In the genomic region with DNA sequence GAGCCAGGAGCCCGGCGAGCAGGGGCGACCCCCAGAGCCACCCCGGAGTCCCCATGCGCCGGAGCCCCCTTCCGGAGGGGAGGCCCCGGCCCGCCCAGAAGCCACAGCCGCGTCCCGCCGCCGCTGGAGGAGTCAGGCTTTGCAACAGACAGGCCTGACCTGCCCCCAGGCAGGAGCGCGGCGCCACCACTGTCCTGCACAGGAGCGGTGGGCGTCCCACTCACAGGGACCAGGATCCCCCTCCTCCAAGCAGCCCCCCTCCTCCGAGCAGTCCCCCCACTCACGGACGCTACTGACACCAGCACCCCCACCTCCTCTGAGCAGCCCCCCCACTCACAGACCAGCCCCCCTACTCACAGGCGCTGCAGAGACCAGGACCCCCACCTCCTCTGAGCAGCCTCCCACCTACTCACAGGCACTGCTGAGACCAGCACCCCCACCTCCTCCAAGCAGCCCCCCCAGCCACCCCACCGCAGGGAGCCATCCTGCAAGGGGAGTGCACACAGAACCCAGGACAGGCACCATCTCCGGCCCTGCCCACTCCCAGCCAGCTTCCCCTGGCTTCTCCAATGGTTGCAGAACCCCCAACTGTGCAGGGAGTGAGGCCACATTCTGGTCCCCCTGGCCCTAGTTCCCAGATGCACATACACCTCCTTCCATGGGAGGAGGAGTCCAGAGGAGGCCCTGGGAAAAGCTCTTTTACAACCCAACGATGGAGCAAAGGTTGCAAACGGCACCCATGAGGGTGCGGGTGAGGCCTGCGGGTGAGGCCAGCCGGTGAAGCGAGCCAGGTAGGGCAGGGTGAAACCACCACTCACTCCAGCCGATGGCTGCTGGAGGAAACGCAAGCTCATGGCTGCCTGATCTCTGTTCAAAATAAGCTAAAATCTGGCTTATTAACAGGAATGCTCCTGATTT, we compare ENCODE assay signal across 8 cellular contexts.
A peak's percentile ranks its signal among the peaks of the same experiment; 100 is the strongest.
DNase-seq lines count a peak whose midpoint lies in the region; ATAC-seq and TF ChIP-seq lines count a peak whose summit lies in the region.

No MANE protein-coding gene starts in this region.

- intact Hi-C loops in CD4-positive, alpha-beta memory T cell (cut with micrococcal nuclease): loop anchor here (5.0 kb wide), 2 partner anchors 53 to 287 kb away; no protein-coding TSS in a partner anchor

- H3K27ac ChIP-seq in CD4-positive, alpha-beta memory T cell (ENCODE audit: low read depth, low read length): peak overlapping the region; percentile 74
- H3K27ac ChIP-seq in duodenal mucosa (ENCODE audit: low read depth, low read length) (peak overlapping the region; percentile 95), upper lobe of left lung (peak overlapping the region; percentile 91 to 98 (median 95))

- peak overlapping the region; percentile 75 to 90 (median 80) for H3K4me3 Mint-ChIP-seq in CD4-positive, alpha-beta memory T cell

- DNase-seq in CD4-positive, alpha-beta memory T cell: peak in 1 of 5 donors; percentile 40
- DNase-seq in HAP-1 (ENCODE audit: low spot score in 2 of 2): peak; percentile 31 to 76
- DNase-seq in mucosa of gallbladder (ENCODE audit: low spot score): peak; percentile 58
- no peak for DNase-seq in upper lobe of left lung
- no peak for DNase-seq in DMS79 (lab: John Stamatoyannopoulos, UW)
- no peak for DNase-seq in AG08396 (ENCODE audit: low spot score)

- no peaks in the 10 kb centered on the region for H3K27me3 Mint-ChIP-seq in CD4-positive, alpha-beta memory T cell

- CTCF ChIA-PET in CD4-positive, alpha-beta memory T cell (lab: Charles Lee; ENCODE audit: partially characterized antibody): interaction anchor here (1.0 to 1.3 kb wide), 3 partner anchors 10 to 78 kb away, joined by 3 to 12 read pairs (median 3); no protein-coding TSS in a partner anchor

- no peaks in the 10 kb centered on the region for H3K9me3 ChIP-seq in CD4-positive, alpha-beta memory T cell (ENCODE audit: control insufficient read depth in 1 of 2, low read length in 2 of 2)
- H3K9me3 ChIP-seq in HAP-1 (no peaks in the 10 kb centered on the region), duodenal mucosa (ENCODE audit: control insufficient read depth in 1 of 2, low read length in 2 of 2) (no peaks in the 10 kb centered on the region), upper lobe of left lung (no peaks in the 10 kb centered on the region)

- peak overlapping the region; percentile 23 to 50 for H3K4me3 ChIP-seq in CD4-positive, alpha-beta memory T cell (ENCODE audit: low read length in 2 of 2)
- H3K4me3 ChIP-seq in HAP-1: peak overlapping the region; percentile 39
- H3K4me3 ChIP-seq in duodenal mucosa (ENCODE audit: low read depth in 1 of 2, low read length in 2 of 2): peak overlapping the region; percentile 70 to 83
- H3K4me3 ChIP-seq in upper lobe of left lung: peak overlapping the region; percentile 41 to 91 (median 80)

- POLR2A ChIA-PET in CD4-positive, alpha-beta memory T cell (lab: Charles Lee; ENCODE audit: partially characterized antibody): interaction anchor here (1.0 to 1.5 kb wide), 3 partner anchors 12 to 13 kb away, joined by 3 to 7 read pairs (median 4); no protein-coding TSS in a partner anchor

- peaks cover 22 to 55% (median 42%) of the 10 kb centered on the region in 4 donors for H3K4me1 Mint-ChIP-seq in CD4-positive, alpha-beta memory T cell

- TF ChIP-seq POLR2A in upper lobe of left lung (IDR thresholded peaks at IDR 0.05): peak in 1 of 4 donors; percentile 2

- in situ Hi-C loops in HAP-1 (cut with MboI; ENCODE audit: low sequenced_read_pairs): no loop called here

- 49 to 60% methylated on average over 8 to 13 of the region's 33 CpGs for WGBS in upper lobe of left lung, 2 donors

- peak overlapping the region; percentile 74 to 91 for H3K9ac ChIP-seq in duodenal mucosa (ENCODE audit: low read depth in 1 of 2, low read length in 2 of 2)

- ATAC-seq in SK-N-SH treated with all-trans-retinoic acid at 6 μM for 48 hours (peak; percentile 7; the same call in 2 of the 3 replicates), upper lobe of left lung (ENCODE audit: low FRiP score in 2 of 2) (peak in 1 of 2 donors; percentile 10)

- H3K36me3 Mint-ChIP-seq in CD4-positive, alpha-beta memory T cell: peaks cover 0 to 5% of the 10 kb centered on the region in 2 donors

- H3K36me3 ChIP-seq in CD4-positive, alpha-beta memory T cell (ENCODE audit: insufficient read depth, low read length): no peaks in the 10 kb centered on the region
- H3K36me3 ChIP-seq in HAP-1 (replicated peaks): peaks cover 3% of the 10 kb centered on the region; the same call in 1 of the 2 replicates
- peaks cover 0 to 5% of the 10 kb centered on the region in 2 donors for H3K36me3 ChIP-seq in duodenal mucosa (ENCODE audit: control insufficient read depth in 1 of 2, insufficient read depth in 2 of 2, low read length in 2 of 2)
- no peaks in the 10 kb centered on the region for H3K36me3 ChIP-seq in upper lobe of left lung

- peak in 1 of 6 experiments; percentile 28 for TF ChIP-seq CTCF in upper lobe of left lung (IDR thresholded peaks at IDR 0.05)

- TF ChIP-seq EP300 in upper lobe of left lung (IDR thresholded peaks at IDR 0.05): no peak

- H3K4me1 ChIP-seq in CD4-positive, alpha-beta memory T cell (ENCODE audit: insufficient read depth, low read length): peaks cover 29% of the 10 kb centered on the region
- H3K4me1 ChIP-seq in HAP-1 (peaks cover 33% of the 10 kb centered on the region), duodenal mucosa (ENCODE audit: control insufficient read depth in 1 of 2, insufficient read depth in 2 of 2, low read length in 2 of 2) (peaks cover 53 to 65% of the 10 kb centered on the region in 2 donors), upper lobe of left lung (peaks cover 51 to 79% (median 61%) of the 10 kb centered on the region in 4 donors)

- H3K27me3 ChIP-seq in CD4-positive, alpha-beta memory T cell (ENCODE audit: insufficient read depth, low read length): no peaks in the 10 kb centered on the region
- H3K27me3 ChIP-seq in HAP-1 (ENCODE audit: low read depth) (no peaks in the 10 kb centered on the region), duodenal mucosa (ENCODE audit: control insufficient read depth in 1 of 2, insufficient read depth in 2 of 2, low read length in 2 of 2) (no peaks in the 10 kb centered on the region), upper lobe of left lung (no peaks in the 10 kb centered on the region)

- H3K9me3 Mint-ChIP-seq in CD4-positive, alpha-beta memory T cell: no peaks in the 10 kb centered on the region

- peak overlapping the region; percentile 73 to 88 (median 81) for H3K27ac Mint-ChIP-seq in CD4-positive, alpha-beta memory T cell

TF ChIP-seq in SK-N-SH treated with all-trans-retinoic acid at 6 μM for 48 hours, 23 proteins besides CTCF, POLR2A, EP300 and RAD21:
- TF ChIP-seq ZFP3 (CRISPR knock-in tag; IDR thresholded peaks at IDR 0.05) (no peak), TOX (CRISPR knock-in tag; IDR thresholded peaks at IDR 0.05; ENCODE audit: borderline replicate concordance) (no peak), TCF4 (CRISPR knock-in tag; IDR thresholded peaks at IDR 0.05; ENCODE audit: borderline replicate concordance) (no peak), BACH2 (CRISPR knock-in tag; IDR thresholded peaks at IDR 0.05; ENCODE audit: borderline replicate concordance) (no peak)

Comparison
In these comparisons a context has a peak if more than half of its experiments do, and no peak if none do; other contexts are left out.
1. DNase-seq: peak in HAP-1 (2 of 2) and mucosa of gallbladder (single experiment); none in upper lobe of left lung (0 of 2), DMS79 (single experiment) and AG08396 (single experiment).
2. Peak in every context shown above with its lines, with median percentiles within 50 percentile points of each other: H3K27ac ChIP-seq and H3K4me3 ChIP-seq.